Comparison of ENCODE assay signal across 9 cellular contexts in the genomic region with DNA sequence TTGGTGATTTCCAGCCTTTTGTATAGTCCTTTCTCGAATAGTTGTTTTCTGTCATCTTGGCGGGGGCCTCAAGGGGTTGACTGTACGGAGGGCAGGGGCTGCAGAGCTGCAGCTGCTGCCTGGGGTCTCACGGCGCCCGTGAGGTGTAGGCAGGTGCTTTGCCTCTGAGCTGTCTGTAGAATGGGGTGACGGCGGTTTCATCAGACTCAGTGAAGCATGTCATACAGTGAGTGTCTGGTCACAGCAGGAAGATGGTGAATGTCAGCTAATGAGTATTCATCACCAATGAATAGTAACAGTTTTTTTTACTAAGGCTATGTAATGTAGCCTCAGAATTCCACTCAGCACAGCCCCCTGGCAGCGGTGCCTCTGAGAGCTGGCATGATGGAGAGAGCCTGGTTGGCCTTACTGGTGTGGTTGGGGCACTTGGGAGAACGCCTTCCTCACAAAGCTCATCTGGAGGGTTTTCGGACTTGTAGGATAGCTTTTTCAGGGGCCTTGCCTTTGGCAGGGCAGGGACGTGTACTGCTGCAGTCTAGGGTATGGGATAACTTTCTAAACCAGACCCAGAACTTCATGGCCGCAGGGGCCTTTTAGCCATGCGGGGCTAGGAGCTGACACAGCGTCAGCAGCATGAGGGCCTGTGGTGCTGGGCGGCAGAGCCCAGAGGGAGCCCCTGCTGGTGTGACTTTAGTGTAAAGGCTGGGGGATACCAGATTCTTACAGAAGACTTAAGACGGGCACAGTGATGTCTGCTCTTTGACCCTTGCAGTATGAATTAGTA. TPM values are rescaled to one million over a fixed set of nuclear protein-coding genes. Genes with fewer than 3 reads are reported as not detected.
DNase-seq lines count a peak whose midpoint lies in the region; ATAC-seq and FAIRE-seq lines count a peak whose summit lies in the region.
"Had no signal": no experiment of that assay in that cellular context is flagged by ENCODE, and none has a peak within 500 bp of the region (broad histone marks: within the 10 kb centered on the region; RNA-seq: fewer than 3 reads in every experiment).

No MANE protein-coding gene starts in this region.

- H3K36me3 Mint-ChIP-seq in CD4-positive, CD25-positive, alpha-beta regulatory T cell, result peaks cover 19% of the 10 kb centered on the region

- no peaks in the 10 kb centered on the region for H3K9me3 Mint-ChIP-seq in CD4-positive, CD25-positive, alpha-beta regulatory T cell

- H3K27ac Mint-ChIP-seq in CD4-positive, CD25-positive, alpha-beta regulatory T cell, result peak overlapping the region; percentile 50 to 76 (median 50)

- no peaks in the 10 kb centered on the region for H3K9me3 ChIP-seq in CD4-positive, CD25-positive, alpha-beta regulatory T cell (ENCODE audit: control insufficient read depth in 2 of 2, low read length in 2 of 2)
- H3K9me3 ChIP-seq: ovary had no signal

- peaks cover 23% of the 10 kb centered on the region for H3K36me3 ChIP-seq in CD4-positive, CD25-positive, alpha-beta regulatory T cell (ENCODE audit: control insufficient read depth, insufficient read depth, low read length)
- H3K36me3 ChIP-seq: ovary had no signal

- peaks cover 37 to 94% (median 75%) of the 10 kb centered on the region in 4 donors for H3K4me1 Mint-ChIP-seq in CD4-positive, CD25-positive, alpha-beta regulatory T cell

- H3K27ac ChIP-seq in CD4-positive, CD25-positive, alpha-beta regulatory T cell (ENCODE audit: insufficient read depth, low read length, poor library complexity, severe bottlenecking), result no peak overlapping the region
- H3K27ac ChIP-seq: ovary had no signal

- ATAC-seq in CD4-positive, CD25-positive, alpha-beta regulatory T cell (ENCODE audit: low read depth in 2 of 2), result no peak
- peak; percentile 76 for ATAC-seq in HG03135 (IDR thresholded peaks at IDR 0.05; ENCODE audit: unreplicated experiment)

- H3K27me3 Mint-ChIP-seq in CD4-positive, CD25-positive, alpha-beta regulatory T cell, result no peaks in the 10 kb centered on the region

- peak overlapping the region in 3 of 4 donors; percentile 7 to 76 (median 60) for H3K4me3 Mint-ChIP-seq in CD4-positive, CD25-positive, alpha-beta regulatory T cell

- DNase-seq in CD4-positive, CD25-positive, alpha-beta regulatory T cell, result no peak
- DNase-seq in GM19239 (ENCODE audit: insufficient read length, low spot score) (no peak), SHP77 (lab: John Stamatoyannopoulos, UW) (peak; percentile 57 to 71), posterior vena cava (ENCODE audit: low spot score) (peak; percentile 36), NCI-H187 (lab: John Stamatoyannopoulos, UW) (no peak), NOMO-1 (lab: John Stamatoyannopoulos, UW; ENCODE audit: unreplicated experiment in 2 of 2) (no peak), GDM1 (lab: John Stamatoyannopoulos, UW) (no peak)

- H3K4me3 ChIP-seq in CD4-positive, CD25-positive, alpha-beta regulatory T cell (ENCODE audit: low read depth, low read length), result no peak overlapping the region
- H3K4me3 ChIP-seq: ovary had no signal

- peak; percentile 78 for FAIRE-seq in GM19239 (lab: Jason Lieb, UNC)

- no peaks in the 10 kb centered on the region for H3K27me3 ChIP-seq in CD4-positive, CD25-positive, alpha-beta regulatory T cell (ENCODE audit: control insufficient read depth, insufficient read depth, low read length)
- H3K27me3 ChIP-seq: ovary had no signal

- peaks cover 69% of the 10 kb centered on the region for H3K4me1 ChIP-seq in CD4-positive, CD25-positive, alpha-beta regulatory T cell (ENCODE audit: control insufficient read depth, insufficient read depth, low read length, poor library complexity, severe bottlenecking)

- intact Hi-C loops in posterior vena cava (cut with DNase I), result no loop called here

RNA-seq across cellular contexts. Expression of gene TENT4A, which starts 15.0 kb away (rescaled TPM):
- 66.5 TPM for total RNA-seq in CD4-positive, CD25-positive, alpha-beta regulatory T cell
- 1 to 10 TPM in 2 of 4 donors, under 1 TPM in 2; 0.74 to 3.2 (median 1.0) TPM for polyA plus RNA-seq in CD4-positive, CD25-positive, alpha-beta regulatory T cell
- total RNA-seq in posterior vena cava, result 10 to 100 TPM; 20.8 to 24.3 TPM

Comparison
In these comparisons a context has a peak if more than half of its experiments do, and no peak if none do; other contexts are left out.
1. DNase-seq: peak in SHP77 (2 of 2) and posterior vena cava (single experiment); none in CD4-positive, CD25-positive, alpha-beta regulatory T cell (0 of 3), GM19239 (single experiment), NCI-H187 (0 of 2), NOMO-1 (0 of 2) and GDM1 (single experiment).